Comparison of ENCODE assay signal across 8 cellular contexts in genomic region chr20:33490934-33491656, GRCh38. TPM values are rescaled to one million over a fixed set of nuclear protein-coding genes. Genes with fewer than 3 reads are reported as not detected.
DNase-seq lines count a peak whose midpoint lies in the region; ATAC-seq, FAIRE-seq and TF ChIP-seq lines count a peak whose summit lies in the region.

No MANE protein-coding gene starts in this region.

- TF ChIP-seq CTCF in kidney (IDR thresholded peaks at IDR 0.05; ENCODE audit: borderline replicate concordance, extremely low read depth, insufficient read depth) (no peak), tibial artery (IDR thresholded peaks at IDR 0.05) (no peak)

- H3K9me3 ChIP-seq in kidney (ENCODE audit: control insufficient read depth in 1 of 2, low read length in 2 of 2) (no peaks in the 10 kb centered on the region), tibial artery (no peaks in the 10 kb centered on the region)

- H3K4me3 Mint-ChIP-seq in activated CD8-positive, alpha-beta memory T cell treated with anti-CD3 and anti-CD28 coated beads, Interleukin-2, amount 10 ng/mL, durations not matched to agents 7 days and 5 days = peak overlapping the region; percentile 84

- no peak for FAIRE-seq in kidney (lab: Jason Lieb, UNC)

- H3K36me3 ChIP-seq in kidney (ENCODE audit: control insufficient read depth in 1 of 2, insufficient read depth in 2 of 2, low read length in 2 of 2) = no peaks in the 10 kb centered on the region
- H3K36me3 ChIP-seq in tibial artery = no peaks in the 10 kb centered on the region

- peaks cover 10% of the 10 kb centered on the region for H3K4me1 Mint-ChIP-seq in activated CD8-positive, alpha-beta memory T cell treated with anti-CD3 and anti-CD28 coated beads, Interleukin-2, amount 10 ng/mL, durations not matched to agents 7 days and 5 days

- H3K4me1 ChIP-seq in kidney (ENCODE audit: control insufficient read depth in 1 of 2, insufficient read depth in 1 of 2, low read depth in 1 of 2, low read length in 2 of 2) = peaks cover 0 to 4% of the 10 kb centered on the region in 2 donors
- peaks cover 0 to 20% (median 13%) of the 10 kb centered on the region in 4 donors for H3K4me1 ChIP-seq in tibial artery

- H3K27ac ChIP-seq in kidney (ENCODE audit: low read depth in 2 of 2, low read length in 2 of 2) = no peak overlapping the region
- H3K27ac ChIP-seq in tibial artery = peak overlapping the region; percentile 93

- no peaks in the 10 kb centered on the region for H3K27me3 ChIP-seq in tibial artery

- peak overlapping the region; percentile 80 to 89 for H3K9ac ChIP-seq in kidney (ENCODE audit: low read length in 2 of 2)

- no peak for DNase-seq in activated CD8-positive, alpha-beta memory T cell treated with anti-CD3 and anti-CD28 coated beads, Interleukin-2, amount 10 ng/mL, durations not matched to agents 7 days and 5 days
- DNase-seq in activated CD8-positive, alpha-beta memory T cell treated with anti-CD3 and anti-CD28 coated beads for 24 hours = no peak
- no peak for DNase-seq in activated naive CD4-positive, alpha-beta T cell treated with anti-CD3 and anti-CD28 coated beads, Interleukin-2, amount 50 U/mL, for 72 hours (ENCODE audit: low spot score in 2 of 2)
- DNase-seq in kidney (no peak), tibial artery (no peak), NK-92 (lab: John Stamatoyannopoulos, UW; ENCODE audit: unreplicated experiment) (no peak)
- DNase-seq in activated CD4-positive, alpha-beta T cell treated with anti-CD3 and anti-CD28 coated beads for 1 hour = no peak

- no peaks in the 10 kb centered on the region for H3K36me3 Mint-ChIP-seq in activated CD8-positive, alpha-beta memory T cell treated with anti-CD3 and anti-CD28 coated beads, Interleukin-2, amount 10 ng/mL, durations not matched to agents 7 days and 5 days
- no peaks in the 10 kb centered on the region for H3K36me3 Mint-ChIP-seq in activated naive CD4-positive, alpha-beta T cell treated with anti-CD3 and anti-CD28 coated beads, Interleukin-2, amount 50 U/mL, for 72 hours

- intact Hi-C loops in kidney (cut with DNase I) = no loop called here
- intact Hi-C loops in tibial artery (cut with DNase I; ENCODE audit: low total_unique reads) = no loop called here

- CTCF ChIA-PET in activated CD8-positive, alpha-beta memory T cell treated with anti-CD3 and anti-CD28 coated beads, Interleukin-2, amount 10 ng/mL, durations not matched to agents 7 days and 5 days (lab: Charles Lee) = interaction anchor here (0.6 to 1.5 kb wide), 4 partner anchors 16 to 228 kb away, joined by 3 to 5 read pairs (median 4); partner anchors contain the start of gene SNTA1

- H3K9me3 Mint-ChIP-seq in activated CD8-positive, alpha-beta memory T cell treated with anti-CD3 and anti-CD28 coated beads, Interleukin-2, amount 10 ng/mL, durations not matched to agents 7 days and 5 days (ENCODE audit: low read depth) = no peaks in the 10 kb centered on the region
- H3K9me3 Mint-ChIP-seq in activated naive CD4-positive, alpha-beta T cell treated with anti-CD3 and anti-CD28 coated beads, Interleukin-2, amount 50 U/mL, for 72 hours = no peaks in the 10 kb centered on the region

- no peaks in the 10 kb centered on the region for H3K27me3 Mint-ChIP-seq in activated CD8-positive, alpha-beta memory T cell treated with anti-CD3 and anti-CD28 coated beads, Interleukin-2, amount 10 ng/mL, durations not matched to agents 7 days and 5 days

- H3K4me3 ChIP-seq in kidney (ENCODE audit: low read length in 2 of 2) (peak overlapping the region; percentile 73 to 91), tibial artery (peak overlapping the region; percentile 79 to 88)

- ATAC-seq in activated CD8-positive, alpha-beta memory T cell treated with anti-CD3 and anti-CD28 coated beads, Interleukin-2, amount 10 ng/mL, durations not matched to agents 7 days and 5 days = no peak
- no peak for ATAC-seq in activated naive CD4-positive, alpha-beta T cell treated with anti-CD3 and anti-CD28 coated beads, Interleukin-2, amount 50 U/mL, for 72 hours
- no peak for ATAC-seq in GM19351 (IDR thresholded peaks at IDR 0.05; ENCODE audit: unreplicated experiment)

- peak overlapping the region; percentile 77 for H3K27ac Mint-ChIP-seq in activated CD8-positive, alpha-beta memory T cell treated with anti-CD3 and anti-CD28 coated beads, Interleukin-2, amount 10 ng/mL, durations not matched to agents 7 days and 5 days
- H3K27ac Mint-ChIP-seq in activated naive CD4-positive, alpha-beta T cell treated with anti-CD3 and anti-CD28 coated beads, Interleukin-2, amount 50 U/mL, for 72 hours = peak overlapping the region; percentile 7 to 84

RNA-seq across cellular contexts. Expression of gene CBFA2T2, which starts 1.2 kb away (rescaled TPM):
- 10 to 100 TPM; 12.3 to 16.8 TPM for total RNA-seq in activated CD8-positive, alpha-beta memory T cell treated with anti-CD3 and anti-CD28 coated beads, Interleukin-2, amount 10 ng/mL, durations not matched to agents 7 days and 5 days
- 10 to 100 TPM; 13.7 to 16.3 TPM for total RNA-seq in activated naive CD4-positive, alpha-beta T cell treated with anti-CD3 and anti-CD28 coated beads, Interleukin-2, amount 50 U/mL, for 72 hours
- total RNA-seq in kidney = 17.3 TPM
- 5.5 TPM for polyA plus RNA-seq in kidney (ENCODE audit: insufficient read depth, low read depth, low replicate concordance)

RNA-seq across cellular contexts. Expression of gene SNTA1, which starts 47.5 kb away (rescaled TPM):
- 1 to 10 TPM; 3.7 to 5.7 TPM for total RNA-seq in activated CD8-positive, alpha-beta memory T cell treated with anti-CD3 and anti-CD28 coated beads, Interleukin-2, amount 10 ng/mL, durations not matched to agents 7 days and 5 days
- 1 to 10 TPM; 3.1 TPM for total RNA-seq in activated naive CD4-positive, alpha-beta T cell treated with anti-CD3 and anti-CD28 coated beads, Interleukin-2, amount 50 U/mL, for 72 hours
- 12.2 TPM for total RNA-seq in kidney
- polyA plus RNA-seq in kidney (ENCODE audit: insufficient read depth, low read depth, low replicate concordance) = 53.6 TPM

Comparison
In these comparisons a context has a peak if more than half of its experiments do, and no peak if none do; other contexts are left out.
1. H3K27ac ChIP-seq: peak in tibial artery (2 of 2); none in kidney (0 of 2).